Comparison of ENCODE assay signal across 19 cellular contexts in the genomic region with DNA sequence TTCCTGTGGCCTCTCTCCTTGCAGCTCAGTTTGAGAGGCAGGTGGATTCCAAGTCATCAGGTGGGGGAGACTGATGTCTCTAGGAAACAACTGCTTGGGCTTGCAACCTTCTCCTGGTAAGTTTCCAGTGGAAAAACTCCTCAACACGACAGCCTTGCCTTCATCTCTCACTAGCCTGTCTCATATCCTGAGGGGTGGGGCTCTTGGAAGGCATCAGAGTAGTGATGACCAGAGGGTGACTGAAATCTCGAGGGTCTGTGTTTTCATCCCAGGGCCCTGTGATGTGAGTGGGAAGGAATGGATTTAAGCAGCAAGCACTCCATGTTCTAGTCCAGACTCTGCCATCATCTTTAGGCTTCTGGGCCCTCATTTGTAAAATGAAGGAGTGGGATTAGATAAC.
DNase-seq lines count a peak whose midpoint lies in the region; ATAC-seq, FAIRE-seq and TF ChIP-seq lines count a peak whose summit lies in the region.
"Had no signal": no experiment of that assay in that cellular context is flagged by ENCODE, and none has a peak within 500 bp of the region (broad histone marks: within the 10 kb centered on the region; RNA-seq: fewer than 3 reads in every experiment).

No MANE protein-coding gene starts in this region.

- intact Hi-C loops in endothelial cell of umbilical vein (cut with micrococcal nuclease) (no loop called here), left ventricle myocardium superior (cut with micrococcal nuclease) (no loop called here)

- no peak for TF ChIP-seq POLR2A in endothelial cell of umbilical vein (IDR thresholded peaks at IDR 0.05; ENCODE audit: low read depth, low read length)
- TF ChIP-seq POLR2A in GM18505 (IDR thresholded peaks at IDR 0.05; ENCODE audit: borderline replicate concordance, extremely low read depth, insufficient read depth, insufficient read length): no peak

- H3K4me1 ChIP-seq in GM23248 (ENCODE audit: insufficient read depth): peaks cover 16% of the 10 kb centered on the region
- peaks cover 51% of the 10 kb centered on the region for H3K4me1 ChIP-seq in endothelial cell of umbilical vein (ENCODE audit: control insufficient read depth, extremely low read depth, insufficient read depth, low read length)
- H3K4me1 ChIP-seq in subcutaneous abdominal adipose tissue (ENCODE audit: control insufficient read depth in 5 of 5, insufficient read depth in 5 of 5, low read length in 5 of 5): peaks cover 2 to 38% (median 19%) of the 10 kb centered on the region in 5 donors

- no peaks in the 10 kb centered on the region for H3K27me3 ChIP-seq in GM23248 (replicated peaks; ENCODE audit: insufficient read depth)
- no peaks in the 10 kb centered on the region for H3K27me3 ChIP-seq in endothelial cell of umbilical vein (ENCODE audit: control insufficient read depth in 2 of 2, insufficient read depth in 2 of 2, low read length in 2 of 2)
- no peaks in the 10 kb centered on the region for H3K27me3 ChIP-seq in subcutaneous abdominal adipose tissue (ENCODE audit: control insufficient read depth in 5 of 5, insufficient read depth in 4 of 5, low read length in 5 of 5)
- H3K27me3 ChIP-seq: BLaER1 had no signal

- H3K9me3 ChIP-seq in GM23248 (ENCODE audit: low read depth): no peaks in the 10 kb centered on the region
- H3K9me3 ChIP-seq in endothelial cell of umbilical vein (replicated peaks; ENCODE audit: control insufficient read depth, insufficient read depth, low read length): no peaks in the 10 kb centered on the region
- no peaks in the 10 kb centered on the region for H3K9me3 ChIP-seq in subcutaneous abdominal adipose tissue (ENCODE audit: control insufficient read depth in 5 of 5, low read length in 5 of 5)
- H3K9me3 ChIP-seq: BLaER1, SK-N-SH had no signal

- POLR2A ChIA-PET in endothelial cell of umbilical vein (lab: Charles Lee): no interaction called here

- H3K79me2 ChIP-seq in GM23248 (ENCODE audit: insufficient read depth): peaks cover 94% of the 10 kb centered on the region
- peaks cover 46% of the 10 kb centered on the region for H3K79me2 ChIP-seq in endothelial cell of umbilical vein (ENCODE audit: control insufficient read depth, insufficient read depth, low read length)

- BruUV-seq in endothelial cell of umbilical vein (replicated peaks; lab: Mats Ljungman, UMichigan): no TSS peak

- 60 to 63% methylated on average over 2 of the region's 2 CpGs for WGBS in GM23248 (ENCODE audit: low coverage in 1 of 2, low lambda C conversion rate in 2 of 2, missing lambda C conversion rate in 2 of 2), 2 experiments

- CTCF ChIA-PET in endothelial cell of umbilical vein (lab: Charles Lee): no interaction called here

- H4K20me1 ChIP-seq in GM23248 (ENCODE audit: insufficient read depth) (no peaks in the 10 kb centered on the region), endothelial cell of umbilical vein (replicated peaks; ENCODE audit: control insufficient read depth, extremely low read depth, insufficient read depth, low read length) (no peaks in the 10 kb centered on the region)
- H4K20me1 ChIP-seq: BLaER1 had no signal

- H3K4me3 ChIP-seq in GM23248 (no peak overlapping the region), endothelial cell of umbilical vein (replicated peaks in 1 of 3; ENCODE audit: insufficient read depth in 1 of 3, low read depth in 1 of 3, low read length in 3 of 3) (no peak overlapping the region), subcutaneous abdominal adipose tissue (ENCODE audit: low read depth in 1 of 5, low read length in 5 of 5) (no peak overlapping the region)
- H3K4me3 ChIP-seq: BLaER1, PC-9 had no signal

- H2AFZ ChIP-seq in GM23248: no peak overlapping the region
- no peak overlapping the region for H2AFZ ChIP-seq in endothelial cell of umbilical vein (ENCODE audit: low read depth, low read length)
- H2AFZ ChIP-seq: PC-9 had no signal

- H3F3A ChIP-seq in GM23248 (ENCODE audit: insufficient read depth): peaks cover 59% of the 10 kb centered on the region

- DNase-seq in GM23248: peak; percentile 51
- DNase-seq in endothelial cell of umbilical vein (ENCODE audit: low read depth, low spot score): peak; percentile 61
- no peak for DNase-seq in left ventricle myocardium superior
- no peak for DNase-seq in activated CD8-positive, alpha-beta memory T cell treated with anti-CD3 and anti-CD28 coated beads, Interleukin-2, amount 50 U/mL, for 4 hours
- DNase-seq: CD8-positive, alpha-beta T cell; DMS79; KG1; NCI-H1436; NCI-H2029; NCI-H2171 treated with DMSO at 0.1 percent for 48 hours; NCI-H446 treated with DMSO at 0.1 percent for 48 hours; NK-92 treated with Interleukin-12 subunit alpha and Interleukin-12 subunit beta, amount 100 ng/mL, for 24 hours; PC-9; SK-N-SH had no signal

- H3K9ac ChIP-seq in GM23248 (no peak overlapping the region), endothelial cell of umbilical vein (replicated peaks; ENCODE audit: extremely low read depth, insufficient read depth, low read length) (no peak overlapping the region), subcutaneous abdominal adipose tissue (ENCODE audit: low read length in 5 of 5) (no peak overlapping the region)
- H3K9ac ChIP-seq: BLaER1, SK-N-SH had no signal

- H3K36me3 ChIP-seq in GM23248 (ENCODE audit: low read depth): peaks cover 43% of the 10 kb centered on the region
- H3K36me3 ChIP-seq in endothelial cell of umbilical vein (ENCODE audit: control insufficient read depth in 2 of 2, extremely low read depth in 1 of 2, insufficient read depth in 2 of 2, low read length in 2 of 2): peaks cover 28 to 37% of the 10 kb centered on the region in 2 experiments
- H3K36me3 ChIP-seq in subcutaneous abdominal adipose tissue (ENCODE audit: control insufficient read depth in 5 of 5, insufficient read depth in 5 of 5, low read length in 5 of 5): peaks cover 24 to 52% (median 46%) of the 10 kb centered on the region in 5 donors
- H3K36me3 ChIP-seq: BLaER1 had no signal

- no peak overlapping the region for H3K4me2 ChIP-seq in GM23248 (ENCODE audit: unreplicated experiment)
- no peak overlapping the region for H3K4me2 ChIP-seq in endothelial cell of umbilical vein (ENCODE audit: insufficient read depth, low read length)
- H3K4me2 ChIP-seq: BLaER1, PC-9, SK-N-SH had no signal

- no peaks in the 10 kb centered on the region for H3K9me2 ChIP-seq in GM23248 (ENCODE audit: insufficient read depth)
- H3K9me2 ChIP-seq: SK-N-SH had no signal

- FAIRE-seq in endothelial cell of umbilical vein (lab: Jason Lieb, UNC): peak; percentile 35
- FAIRE-seq: D721Med had no signal

- in situ Hi-C loops in GM23248 (cut with MboI): no loop called here

- no peak for TF ChIP-seq CTCF in endothelial cell of umbilical vein (IDR thresholded peaks at IDR 0.05; ENCODE audit: extremely low read depth in 1 of 2, insufficient read depth in 1 of 2, low read depth in 1 of 2, low read length in 2 of 2)

- H3K27ac ChIP-seq in GM23248: peak overlapping the region; percentile 17; the same call in 1 of the 2 replicates
- peak overlapping the region; percentile 13 for H3K27ac ChIP-seq in endothelial cell of umbilical vein (ENCODE audit: insufficient read depth, low read depth, low read length)
- H3K27ac ChIP-seq in subcutaneous abdominal adipose tissue (ENCODE audit: low read depth, low read length): peak overlapping the region; percentile 3
- H3K27ac ChIP-seq: BLaER1, PC-9 had no signal

- dilution Hi-C loops in endothelial cell of umbilical vein (cut with MboI; ENCODE audit: extremely low pct_ligation_motif_present, low sequenced_read_pairs): no loop called here

- H3K9me1 ChIP-seq in endothelial cell of umbilical vein (replicated peaks; ENCODE audit: control insufficient read depth, extremely low read depth, insufficient read depth, low read length): no peaks in the 10 kb centered on the region

- peak; percentile 47 for ATAC-seq in left ventricle myocardium superior
- no peak for ATAC-seq in GM18505 (IDR thresholded peaks at IDR 0.05; ENCODE audit: unreplicated experiment)
- no peak for ATAC-seq in GM19395 (IDR thresholded peaks at IDR 0.05; ENCODE audit: unreplicated experiment)
- ATAC-seq: CD8-positive, alpha-beta T cell had no signal

TF ChIP-seq in endothelial cell of umbilical vein, 7 proteins besides CTCF, POLR2A, EP300 and RAD21:
- TF ChIP-seq EZH2 (IDR thresholded peaks at IDR 0.05; ENCODE audit: borderline replicate concordance, low read depth, low read length, severe bottlenecking) (no peak), FOS (IDR thresholded peaks at IDR 0.05; ENCODE audit: borderline replicate concordance, insufficient read depth, low read length) (no peak), MAX (IDR thresholded peaks at IDR 0.05; ENCODE audit: insufficient read depth, insufficient read length) (no peak), JUN (IDR thresholded peaks at IDR 0.05; ENCODE audit: borderline replicate concordance, insufficient read depth, insufficient read length, low read depth) (no peak), GATA2 (IDR thresholded peaks at IDR 0.05; ENCODE audit: insufficient read depth, insufficient read length, low read depth, low read length) (no peak), POLR2AphosphoS5 (IDR thresholded peaks at IDR 0.05; ENCODE audit: insufficient read depth, low read depth, low read length) (no peak), MYC (IDR thresholded peaks at IDR 0.05; ENCODE audit: low read depth, low read length) (no peak)

Comparison
In these comparisons a context has a peak if more than half of its experiments do, and no peak if none do; other contexts are left out.
1. DNase-seq: peak in GM23248 (single experiment) and endothelial cell of umbilical vein (single experiment); none in left ventricle myocardium superior (single experiment) and activated CD8-positive, alpha-beta memory T cell treated with anti-CD3 and anti-CD28 coated beads, Interleukin-2, amount 50 U/mL, for 4 hours (single experiment).
2. Peak in every context shown above with its lines, with median percentiles within 50 percentile points of each other: H3K27ac ChIP-seq.